ENCODE assay signal across 8 cellular contexts in genomic region chr16:87570938-87571867, GRCh38. TPM values are rescaled to one million over a fixed set of nuclear protein-coding genes. Genes with fewer than 3 reads are reported as not detected.
DNase-seq lines count a peak whose midpoint lies in the region; ATAC-seq and TF ChIP-seq lines count a peak whose summit lies in the region.

No MANE protein-coding gene starts in this region.

- H3K4me3 ChIP-seq in NB4 (ENCODE audit: low read depth, low read length) = no peak overlapping the region
- H3K4me3 ChIP-seq in cardiac fibroblast (replicated peaks in 1 of 2; ENCODE audit: low read depth in 2 of 2, low read length in 2 of 2) = no peak overlapping the region
- no peak overlapping the region for H3K4me3 ChIP-seq in lung

- WGBS in lung, 2 donors = 35 to 43% methylated on average over 24 of the region's 24 CpGs

- peak; percentile 63 for TF ChIP-seq CTCF in NB4 (IDR thresholded peaks at IDR 0.05; ENCODE audit: low read depth, low read length)
- peak; percentile 64 for TF ChIP-seq CTCF in cardiac fibroblast (IDR thresholded peaks at IDR 0.05; ENCODE audit: low read depth, low read length)
- TF ChIP-seq CTCF in lung (IDR thresholded peaks at IDR 0.05; ENCODE audit: control extremely low read depth, extremely low read depth) = no peak

- H3K36me3 ChIP-seq in lung (ENCODE audit: control insufficient read depth in 2 of 2, insufficient read depth in 2 of 2, low read length in 2 of 2) = no peaks in the 10 kb centered on the region

- H3K27ac ChIP-seq in lung (ENCODE audit: low read depth in 1 of 2, low read length in 1 of 2) = peak overlapping the region in 1 of 2 donors; percentile 24

- DNase-seq in ELF-1 (ENCODE audit: low read depth, low spot score) (peak; percentile 80), NB4 (ENCODE audit: low read depth) (peak; percentile 32), cardiac fibroblast (ENCODE audit: low read depth in 2 of 2) (peak; percentile 58 to 77), lung (ENCODE audit: low spot score) (peak; percentile 60), Ammon's horn (ENCODE audit: low spot score) (no peak), foreskin melanocyte (no peak)
- DNase-seq in stimulated activated CD4-positive, alpha-beta T cell treated with anti-CD3 and anti-CD28 coated beads, Interleukin-1b, Interleukin-23, amount 100 ng/mL, for 48 hours = no peak

- ATAC-seq in lung (ENCODE audit: insufficient read depth, low FRiP score) (peak; percentile 37), GM21737 (IDR thresholded peaks at IDR 0.05; ENCODE audit: unreplicated experiment) (no peak)

- H3K4me1 ChIP-seq in lung (ENCODE audit: control insufficient read depth in 2 of 2, insufficient read depth in 2 of 2, low read length in 2 of 2) = peaks cover 0 to 2% of the 10 kb centered on the region in 2 donors

- no peak for TF ChIP-seq POLR2A in NB4 (IDR thresholded peaks at IDR 0.05; ENCODE audit: extremely low read depth, insufficient read length)

- no peaks in the 10 kb centered on the region for H3K27me3 ChIP-seq in lung (ENCODE audit: control insufficient read depth, insufficient read depth)

- no peaks in the 10 kb centered on the region for H3K9me3 ChIP-seq in lung (ENCODE audit: control insufficient read depth in 2 of 2, insufficient read depth in 1 of 2, low read length in 1 of 2)

RNA-seq across cellular contexts. Expression of gene JPH3, which starts 31.1 kb away (rescaled TPM):
- total RNA-seq in lung = under 1 TPM; 0.21 to 0.68 TPM
- polyA plus RNA-seq in lung = under 1 TPM; 0.04 to 0.05 TPM

Comparison
In these comparisons a context has a peak if more than half of its experiments do, and no peak if none do; other contexts are left out.
1. DNase-seq: peak in ELF-1 (single experiment), NB4 (single experiment), cardiac fibroblast (2 of 2) and lung (single experiment); none in Ammon's horn (single experiment), foreskin melanocyte (single experiment) and stimulated activated CD4-positive, alpha-beta T cell treated with anti-CD3 and anti-CD28 coated beads, Interleukin-1b, Interleukin-23, amount 100 ng/mL, for 48 hours (single experiment).